In genomic region chr20:56793916-56794315, GRCh38 we compare ENCODE assay signal across 28 cellular contexts.
"Had no signal": no experiment of that assay in that cellular context is flagged by ENCODE, and none has a peak within 500 bp of the region (broad histone marks: within the 10 kb centered on the region; RNA-seq: fewer than 3 reads in every experiment).

No MANE protein-coding gene starts in this region.

- H3K36me3 ChIP-seq: ascending aorta, cardiac muscle cell, Peyer's patch, WERI-Rb-1 had no signal

- H3K4me3 ChIP-seq: ascending aorta, cardiac muscle cell, Peyer's patch had no signal

- H3K4me1 ChIP-seq: ascending aorta, Peyer's patch had no signal

- H3K9me3 ChIP-seq: ascending aorta, Peyer's patch had no signal

- H3K27me3 ChIP-seq: ascending aorta, cardiac muscle cell, Peyer's patch had no signal

- ATAC-seq: activated CD8-positive, alpha-beta T cell treated with anti-CD3 and anti-CD28 coated beads for 36 hours; activated T-cell treated with anti-CD3 and anti-CD28 coated beads, Interleukin-2, amount 50 U/mL, for 72 hours; activated T-helper 17 cell treated with anti-CD3 and anti-CD28 coated beads, Interleukin-2, amount 50 U/mL, for 72 hours; PC-3 had no signal

- DNase-seq: activated CD4-positive, alpha-beta T cell treated with anti-CD3 and anti-CD28 coated beads, Interleukin-2, amount 10 ng/mL, durations not matched to agents 24 days and 14 days; activated CD4-positive, alpha-beta T cell treated with anti-CD3 and anti-CD28 coated beads, Interleukin-2, amount 50 U/mL, for 4 hours; activated CD4-positive, CD25-positive, alpha-beta regulatory T cell; activated CD8-positive, alpha-beta T cell treated with anti-CD3 and anti-CD28 coated beads for 36 hours; activated gamma-delta T cell; activated naive CD4-positive, alpha-beta T cell treated with Interleukin-2 at 50 U/mL for 16 hours; activated naive CD8-positive, alpha-beta T cell treated with anti-CD3 and anti-CD28 coated beads, Interleukin-2, amount 10 ng/mL, durations not matched to agents 7 days and 5 days; activated T-cell treated with anti-CD3 and anti-CD28 coated beads, Interleukin-2, amount 50 U/mL, for 1 hour; activated T-cell treated with anti-CD3 and anti-CD28 coated beads, Interleukin-2, amount 50 U/mL, for 72 hours; amygdala; Karpas-422; NCI-H1105 treated with DMSO at 0.1 percent for 48 hours; NCI-H1436 treated with DMSO at 0.1 percent for 48 hours; NCI-H1694 treated with DMSO at 0.1 percent for 48 hours; NCI-H2029; NCI-H345; NCI-H524 treated with DMSO at 0.1 percent for 48 hours; NCI-H748 treated with DMSO at 0.1 percent for 48 hours; NK-92 treated with Interleukin-12 subunit alpha and Interleukin-12 subunit beta, amount 100 ng/mL, for 24 hours; PC-3; Peyer's patch; Right ventricle myocardium superior; T1000; WERI-Rb-1 had no signal

- H3K27ac ChIP-seq: ascending aorta, cardiac muscle cell, Peyer's patch, RWPE1, WERI-Rb-1 had no signal
